In the genomic region with DNA sequence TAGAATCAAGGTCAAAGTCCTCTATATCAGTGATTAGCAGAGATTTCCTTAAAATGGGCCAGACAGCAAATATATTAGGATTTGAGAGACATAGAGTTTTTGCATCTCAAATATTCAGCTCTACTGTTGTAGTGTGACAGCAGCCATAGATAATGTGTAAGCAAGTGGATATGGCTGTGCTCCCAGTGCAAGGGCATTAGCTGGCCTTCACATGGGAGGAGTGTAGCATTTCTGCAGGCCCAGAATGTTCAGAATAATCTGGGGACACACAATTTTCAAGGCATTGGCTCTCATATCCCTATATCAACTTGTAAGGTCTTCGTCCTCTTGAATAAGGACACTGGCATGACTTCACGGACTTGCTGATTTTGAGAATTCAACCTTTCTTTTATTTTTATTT, we compare ENCODE assay signal across 26 cellular contexts.
"Had no signal": no experiment of that assay in that cellular context is flagged by ENCODE, and none has a peak within 500 bp of the region (broad histone marks: within the 10 kb centered on the region; RNA-seq: fewer than 3 reads in every experiment).

No MANE protein-coding gene starts in this region.

- H3K4me3 ChIP-seq: neural progenitor cell, ovary, psoas muscle, right lobe of liver, sigmoid colon, suprapubic skin, testis, tibial artery, transverse colon, upper lobe of right lung, uterus had no signal

- H3K79me2 ChIP-seq: parathyroid adenoma had no signal

- H3K4me1 ChIP-seq: neural progenitor cell, parathyroid adenoma, psoas muscle, right lobe of liver, suprapubic skin, testis, transverse colon had no signal

- DNase-seq: naive thymus-derived CD4-positive, alpha-beta T cell; natural killer cell; occipital lobe; ovary; posterior cingulate gyrus; psoas muscle; right lobe of liver; sigmoid colon; small intestine; stimulated activated CD4-positive, alpha-beta T cell treated with anti-CD3 and anti-CD28 coated beads, Interleukin-15, amount 100 ng/mL, for 24 hours; stimulated activated CD4-positive, alpha-beta T cell treated with anti-CD3 and anti-CD28 coated beads, Interleukin-2, amount 100 ng/mL, for 24 hours; stimulated activated CD4-positive, alpha-beta T cell treated with anti-CD3 and anti-CD28 coated beads, Interleukin-2, amount 100 ng/mL, for 48 hours; stimulated activated CD4-positive, alpha-beta T cell treated with anti-CD3 and anti-CD28 coated beads, Interleukin-4, amount 100 ng/mL, for 24 hours; stimulated activated naive B cell treated with anti-CD40 and anti-IgM and Interleukin-4, amounts not matched to agents 10 μg/mL and 1 μg/mL and 100 μg/mL, for 72 hours; stimulated activated naive CD8-positive, alpha-beta T cell treated with anti-CD3 and anti-CD28 coated beads, Interleukin-15, amount 100 ng/mL, for 72 hours; stimulated activated naive CD8-positive, alpha-beta T cell treated with anti-CD3 and anti-CD28 coated beads, Interleukin-15, Interleukin-2, amounts not matched to agents 100 U/mL and 50 U/mL, for 24 hours; substantia nigra; testis; tibial artery; transverse colon; upper lobe of right lung; uterus had no signal

- ATAC-seq: naive thymus-derived CD4-positive, alpha-beta T cell; natural killer cell; psoas muscle; stimulated activated effector memory CD8-positive, alpha-beta T cell treated with anti-CD3 and anti-CD28 coated beads, Interleukin-12 subunit alpha, Interleukin-12 subunit beta, amount 100 ng/mL, for 72 hours; stimulated activated naive B cell treated with anti-CD40 and anti-IgM and Interleukin-4, amounts not matched to agents 10 μg/mL and 1 μg/mL and 100 μg/mL, for 72 hours; stimulated activated naive CD8-positive, alpha-beta T cell treated with anti-CD3 and anti-CD28 coated beads, Interleukin-15, amount 100 ng/mL, for 72 hours; stimulated activated naive CD8-positive, alpha-beta T cell treated with anti-CD3 and anti-CD28 coated beads, Interleukin-15, Interleukin-2, amounts not matched to agents 100 U/mL and 50 U/mL, for 24 hours; upper lobe of right lung had no signal

- H3K9me3 ChIP-seq: ovary, psoas muscle, right lobe of liver, sigmoid colon, suprapubic skin, testis, tibial artery, transverse colon, upper lobe of right lung, uterus had no signal

- H3K27ac ChIP-seq: neural progenitor cell, ovary, parathyroid adenoma, psoas muscle, right lobe of liver, sigmoid colon, suprapubic skin, testis, tibial artery, transverse colon, upper lobe of right lung, uterus had no signal

- H3K27me3 ChIP-seq: neural progenitor cell, ovary, right lobe of liver, sigmoid colon, suprapubic skin, testis, tibial artery, transverse colon, upper lobe of right lung, uterus had no signal

- H3K9ac ChIP-seq: neural progenitor cell, parathyroid adenoma had no signal

- FAIRE-seq: small intestine had no signal

- H3K36me3 ChIP-seq: neural progenitor cell, ovary, right lobe of liver, sigmoid colon, suprapubic skin, tibial artery, transverse colon, upper lobe of right lung, uterus had no signal

- H2AFZ ChIP-seq: neural progenitor cell, parathyroid adenoma had no signal

- H3K4me2 ChIP-seq: neural progenitor cell had no signal
